Comparison of ENCODE assay signal across 18 cellular contexts in the genomic region with DNA sequence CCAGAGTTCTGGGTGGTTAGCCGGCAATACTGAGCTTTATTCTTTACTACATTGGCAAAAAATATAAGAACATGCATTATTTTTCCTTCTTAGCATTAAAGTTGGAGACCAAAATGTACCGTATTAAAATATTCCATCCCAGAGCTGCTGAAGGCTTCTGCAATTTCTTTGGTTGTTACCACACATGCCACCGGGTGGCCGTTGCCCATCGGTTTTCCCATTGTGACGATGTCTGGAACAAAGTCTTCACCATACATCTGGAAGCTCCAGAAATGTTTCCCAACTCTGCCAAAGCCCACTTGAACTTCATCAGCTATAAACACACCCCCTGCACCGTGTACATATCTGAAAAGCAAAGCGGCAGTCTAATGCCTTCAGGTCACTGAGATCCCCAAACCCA. TPM values are rescaled to one million over a fixed set of nuclear protein-coding genes. Genes with fewer than 3 reads are reported as not detected.
A peak's percentile ranks its signal among the peaks of the same experiment; 100 is the strongest.
DNase-seq lines count a peak whose midpoint lies in the region; ATAC-seq and TF ChIP-seq lines count a peak whose summit lies in the region.
"Had no signal": no experiment of that assay in that cellular context is flagged by ENCODE, and none has a peak within 500 bp of the region (broad histone marks: within the 10 kb centered on the region; RNA-seq: fewer than 3 reads in every experiment).

No MANE protein-coding gene starts in this region.

- TF ChIP-seq POLR2A in erythroblast (IDR thresholded peaks at IDR 0.05; ENCODE audit: low read length) = no peak

- CTCF ChIA-PET in AG04450 (lab: Charles Lee) = no interaction called here

- H3F3A ChIP-seq in neural progenitor cell (ENCODE audit: low read depth) = no peaks in the 10 kb centered on the region

- H3K56ac ChIP-seq in H9 (ENCODE audit: insufficient read length, low read depth, low read length) = no peak overlapping the region
- no peak overlapping the region for H3K56ac ChIP-seq in mesendoderm (ENCODE audit: low read length)

- H2BK15ac ChIP-seq in H9 (ENCODE audit: low read depth, low read length) = no peak overlapping the region
- H2BK15ac ChIP-seq in mesendoderm (replicated peaks; ENCODE audit: low read depth) = no peak overlapping the region

- H2BK5ac ChIP-seq in H9 (ENCODE audit: insufficient read length, low read length) (no peak overlapping the region), mesendoderm (ENCODE audit: low read length) (no peak overlapping the region)

- H2BK120ac ChIP-seq in H9 (ENCODE audit: low read depth, low read length, poor library complexity, severe bottlenecking) (no peak overlapping the region), mesendoderm (ENCODE audit: low read depth, low read length) (no peak overlapping the region)

- no peak overlapping the region for H3K23ac ChIP-seq in H9 (ENCODE audit: insufficient read length, low read depth, low read length)
- H3K23ac ChIP-seq in mesendoderm (ENCODE audit: low read length) = no peak overlapping the region

- H3K18ac ChIP-seq in H9 (ENCODE audit: insufficient read length, low read depth, low read length) = no peak overlapping the region
- no peak overlapping the region for H3K18ac ChIP-seq in mesendoderm (ENCODE audit: low read length)

- no peak for ATAC-seq in HG02759 (IDR thresholded peaks at IDR 0.05; ENCODE audit: unreplicated experiment)
- ATAC-seq: K562 had no signal

- no peaks in the 10 kb centered on the region for H3K27me3 Mint-ChIP-seq in H9 (ENCODE audit: low read depth)
- peaks cover 2% of the 10 kb centered on the region for H3K27me3 Mint-ChIP-seq in chondrocyte (ENCODE audit: low read depth)
- H3K27me3 Mint-ChIP-seq in neural progenitor cell (ENCODE audit: insufficient read depth, low read depth) = no peaks in the 10 kb centered on the region

- H3K4me3 Mint-ChIP-seq in H9 (no peak overlapping the region), chondrocyte (ENCODE audit: unreplicated experiment) (no peak overlapping the region), neural progenitor cell (no peak overlapping the region)

- H3K4me3 ChIP-seq in AG04450 (ENCODE audit: low read depth, low read length) (no peak overlapping the region), neural progenitor cell (no peak overlapping the region), mesendoderm (ENCODE audit: low read length) (no peak overlapping the region)
- H3K4me3 ChIP-seq: K562, SJSA1 had no signal

- H3K79me2 ChIP-seq in H9 (ENCODE audit: insufficient read depth, low read length) (no peaks in the 10 kb centered on the region), neural progenitor cell (ENCODE audit: low read depth) (no peaks in the 10 kb centered on the region), mesendoderm (ENCODE audit: control insufficient read depth, insufficient read depth, low read length) (no peaks in the 10 kb centered on the region)

- H3K9ac ChIP-seq in H9 (ENCODE audit: extremely low read depth, insufficient read length, low read length) = no peak overlapping the region
- no peak overlapping the region for H3K9ac ChIP-seq in neural progenitor cell
- no peak overlapping the region for H3K9ac ChIP-seq in mesendoderm (ENCODE audit: low read length)

- no peaks in the 10 kb centered on the region for H3K79me1 ChIP-seq in H9 (ENCODE audit: insufficient read depth, low read depth, low read length, poor library complexity, severe bottlenecking)
- no peaks in the 10 kb centered on the region for H3K79me1 ChIP-seq in mesendoderm (ENCODE audit: low read length)

- no peaks in the 10 kb centered on the region for H3K9me3 Mint-ChIP-seq in H9
- no peaks in the 10 kb centered on the region for H3K9me3 Mint-ChIP-seq in chondrocyte (ENCODE audit: low read depth)
- H3K9me3 Mint-ChIP-seq in neural progenitor cell = no peaks in the 10 kb centered on the region

- POLR2A ChIA-PET in AG04450 (lab: Yijun Ruan, JAX) = no interaction called here

- H4K8ac ChIP-seq in H9 (replicated peaks; ENCODE audit: insufficient read length, low read depth, low read length) (no peak overlapping the region), mesendoderm (ENCODE audit: low read depth, low read length) (no peak overlapping the region)

- H3K36me3 Mint-ChIP-seq in H9 (ENCODE audit: insufficient read depth in 1 of 3, low read depth in 3 of 3) (no peaks in the 10 kb centered on the region), chondrocyte (ENCODE audit: low read depth) (no peaks in the 10 kb centered on the region), neural progenitor cell (no peaks in the 10 kb centered on the region)

- no peaks in the 10 kb centered on the region for H3K36me3 ChIP-seq in neural progenitor cell
- no peaks in the 10 kb centered on the region for H3K36me3 ChIP-seq in mesendoderm (ENCODE audit: control insufficient read depth, insufficient read depth, low read length)
- H3K36me3 ChIP-seq: SJSA1 had no signal

- H3K27ac ChIP-seq in AG04450 (ENCODE audit: low read depth, low read length) = no peak overlapping the region
- no peak overlapping the region for H3K27ac ChIP-seq in H9 (ENCODE audit: insufficient read length, low read depth, low read length)
- H3K27ac ChIP-seq in neural progenitor cell = no peak overlapping the region
- no peak overlapping the region for H3K27ac ChIP-seq in mesendoderm (ENCODE audit: low read depth, low read length)
- H3K27ac ChIP-seq: SJSA1 had no signal

- H3K4me1 ChIP-seq in H9 (ENCODE audit: insufficient read depth, low read length) (no peaks in the 10 kb centered on the region), neural progenitor cell (no peaks in the 10 kb centered on the region), mesendoderm (ENCODE audit: control insufficient read depth, low read depth, low read length) (no peaks in the 10 kb centered on the region)

- H3T11ph ChIP-seq in H9 (ENCODE audit: low read length) = no peak overlapping the region

- H3K27ac Mint-ChIP-seq in H9 (no peak overlapping the region), chondrocyte (ENCODE audit: unreplicated experiment) (no peak overlapping the region), neural progenitor cell (no peak overlapping the region)

- no peak overlapping the region for H2BK12ac ChIP-seq in H9 (ENCODE audit: insufficient read length, low read depth, low read length)

- no peaks in the 10 kb centered on the region for H3K27me3 ChIP-seq in AG04450 (ENCODE audit: control insufficient read depth, insufficient read depth, low read length)
- no peaks in the 10 kb centered on the region for H3K27me3 ChIP-seq in H9 (ENCODE audit: insufficient read depth, low read length)
- no peaks in the 10 kb centered on the region for H3K27me3 ChIP-seq in neural progenitor cell
- no peaks in the 10 kb centered on the region for H3K27me3 ChIP-seq in mesendoderm (ENCODE audit: insufficient read depth, low read length, poor library complexity)
- H3K27me3 ChIP-seq: SJSA1 had no signal

- H2AK5ac ChIP-seq in H9 (ENCODE audit: insufficient read length, low read length) (no peak overlapping the region), mesendoderm (ENCODE audit: low read length) (no peak overlapping the region)

- H2AFZ ChIP-seq in H9 (ENCODE audit: low read length) (no peak overlapping the region), neural progenitor cell (replicated peaks) (no peak overlapping the region)

- no peak overlapping the region for H2BK20ac ChIP-seq in H9 (ENCODE audit: low read depth, low read length, poor library complexity, severe bottlenecking)

- peak; percentile 24; the same call in 1 of the 2 replicates for TF ChIP-seq CTCF in AG04450 (IDR thresholded peaks at IDR 0.05; ENCODE audit: low read depth, low read length)
- peak; percentile 49; the same call in 2 of the 3 replicates for TF ChIP-seq CTCF in H9 (conservative IDR thresholded peaks at IDR 0.05)
- TF ChIP-seq CTCF in chondrocyte (IDR thresholded peaks at IDR 0.05) = peak; percentile 26
- peak; percentile 14 for TF ChIP-seq CTCF in neural progenitor cell (IDR thresholded peaks at IDR 0.05)

- no peak for DNase-seq in AG04450 (ENCODE audit: low read depth, low spot score)
- no peak for DNase-seq in H9
- DNase-seq in chondrocyte (ENCODE audit: low spot score) = no peak
- no peak for DNase-seq in neural progenitor cell (ENCODE audit: low spot score)
- no peak for DNase-seq in erythroblast (lab: John Stamatoyannopoulos, UW)
- DNase-seq in mesendoderm = no peak
- DNase-seq: AML-193; COR-L47; DMS153; NCI-H1436 treated with DMSO at 0.1 percent for 48 hours; NCI-H2029 treated with DMSO at 0.1 percent for 48 hours; NCI-H2171 treated with DMSO at 0.1 percent for 48 hours; NCI-H446 treated with DMSO at 0.1 percent for 48 hours; NK-92 treated with Interleukin-12 subunit alpha and Interleukin-12 subunit beta, amount 100 ng/mL, for 24 hours; OCI-M1 had no signal

- no peak overlapping the region for H4K91ac ChIP-seq in H9 (ENCODE audit: insufficient read length, low read depth, low read length)

- H4K5ac ChIP-seq in H9 (ENCODE audit: insufficient read length, low read depth, low read length) (no peak overlapping the region), mesendoderm (ENCODE audit: low read length) (no peak overlapping the region)

- H3K9me3 ChIP-seq in AG04450 (ENCODE audit: control insufficient read depth, insufficient read depth, low read length) = no peaks in the 10 kb centered on the region
- H3K9me3 ChIP-seq in H9 (ENCODE audit: control insufficient read depth, low read depth, low read length) = no peaks in the 10 kb centered on the region
- H3K9me3 ChIP-seq in neural progenitor cell (ENCODE audit: low read depth) = no peaks in the 10 kb centered on the region
- H3K9me3 ChIP-seq: SJSA1 had no signal

- H4K20me1 ChIP-seq in H9 (ENCODE audit: control insufficient read depth, insufficient read depth, insufficient read length) (no peaks in the 10 kb centered on the region), neural progenitor cell (ENCODE audit: low read depth) (no peaks in the 10 kb centered on the region)

- no peak overlapping the region for H3K4ac ChIP-seq in H9 (ENCODE audit: low read depth, low read length)
- no peak overlapping the region for H3K4ac ChIP-seq in mesendoderm (ENCODE audit: low read depth, low read length)

- no CpG with 5 or more reads among the region's 8 CpGs for WGBS in H9 (ENCODE audit: extremely low coverage, insufficient read length, low lambda C conversion rate)
- WGBS in mesendoderm (ENCODE audit: extremely low coverage, insufficient coverage, low lambda C conversion rate) = no CpG with 5 or more reads among the region's 8 CpGs

- no peaks in the 10 kb centered on the region for H3K23me2 ChIP-seq in H9 (ENCODE audit: insufficient read length, low read depth, low read length, poor library complexity, severe bottlenecking)

- H3K4me2 ChIP-seq in H9 (ENCODE audit: insufficient read depth, insufficient read length, low read length) = no peak overlapping the region
- no peak overlapping the region for H3K4me2 ChIP-seq in neural progenitor cell
- H3K4me2 ChIP-seq in mesendoderm (ENCODE audit: low read length) = no peak overlapping the region

- no peaks in the 10 kb centered on the region for H3K4me1 Mint-ChIP-seq in H9
- H3K4me1 Mint-ChIP-seq in chondrocyte (ENCODE audit: low read depth) = no peaks in the 10 kb centered on the region
- H3K4me1 Mint-ChIP-seq in neural progenitor cell = no peaks in the 10 kb centered on the region

- no peak overlapping the region for H3K14ac ChIP-seq in H9 (ENCODE audit: insufficient read depth, low read length)

RNA-seq across cellular contexts. Expression of a gene that starts 13.7 kb away (rescaled TPM):
- not detected in 2 replicates for polyA plus RNA-seq in AG04450 (2011; rRNA removed)
- not detected in 2 replicates for polyA minus RNA-seq in AG04450 (2011; rRNA and poly(A)+ RNA removed)
- total RNA-seq in H9 (2021) (1.3 and 1.4 TPM in 2 replicates), chondrocyte (not detected in 3 replicates), neural progenitor cell (ENCODE audit: low replicate concordance) (0.19 and 0.43 TPM in 2 replicates)
- 1.5 TPM for polyA plus RNA-seq in mesendoderm (2013, experiment 1 of 2)
- polyA plus RNA-seq in mesendoderm (2013, experiment 2 of 2) = 2.1 TPM
- total RNA-seq: SJSA1 had no signal
